Comparison of ENCODE assay signal across 9 cellular contexts in genomic region chr16:46918905-46919792, GRCh38. TPM values are rescaled to one million over a fixed set of nuclear protein-coding genes. Genes with fewer than 3 reads are reported as not detected.
DNase-seq lines count a peak whose midpoint lies in the region; ATAC-seq and TF ChIP-seq lines count a peak whose summit lies in the region.
"Had no signal": no experiment of that assay in that cellular context is flagged by ENCODE, and none has a peak within 500 bp of the region (broad histone marks: within the 10 kb centered on the region; RNA-seq: fewer than 3 reads in every experiment).

No MANE protein-coding gene starts in this region.

- DNase-seq in NCI-H82 (lab: John Stamatoyannopoulos, UW) = peak; percentile 57
- DNase-seq in NCI-H82 treated with DMSO at 0.1 percent for 48 hours (lab: John Stamatoyannopoulos, UW; ENCODE audit: unreplicated experiment) = no peak
- DNase-seq in NCI-H2171 (lab: John Stamatoyannopoulos, UW) = peak; percentile 7
- peak; percentile 37 for DNase-seq in neural crest cell (ENCODE audit: low read depth, low spot score)
- no peak for DNase-seq in SW 1271 (lab: John Stamatoyannopoulos, UW)
- no peak for DNase-seq in foreskin keratinocyte
- DNase-seq in COLO829 (ENCODE audit: low spot score) = no peak

- no peaks in the 10 kb centered on the region for H3K9me3 Mint-ChIP-seq in neural crest cell

- no peak overlapping the region for H3K4me3 Mint-ChIP-seq in neural crest cell

- H3K27me3 ChIP-seq in foreskin keratinocyte = no peaks in the 10 kb centered on the region

- H3K4me1 ChIP-seq in foreskin keratinocyte = no peaks in the 10 kb centered on the region
- H3K4me1 ChIP-seq: A549 had no signal

- H3K36me3 Mint-ChIP-seq in neural crest cell (ENCODE audit: low read depth) = peaks cover 28% of the 10 kb centered on the region

- H3K27ac ChIP-seq in foreskin keratinocyte = no peak overlapping the region
- H3K27ac ChIP-seq: A549 had no signal

- H3K27me3 Mint-ChIP-seq in neural crest cell (ENCODE audit: low read depth) = no peaks in the 10 kb centered on the region

- ATAC-seq in HG02588 (IDR thresholded peaks at IDR 0.05; ENCODE audit: unreplicated experiment) = peak; percentile 84
- ATAC-seq in foreskin keratinocyte = no peak
- ATAC-seq: A549 had no signal

- peaks cover 16% of the 10 kb centered on the region for H3K4me1 Mint-ChIP-seq in neural crest cell

- TF ChIP-seq CTCF in neural crest cell (conservative IDR thresholded peaks at IDR 0.05) (peak; percentile 26), foreskin keratinocyte (conservative IDR thresholded peaks at IDR 0.05) (no peak)

- H3K27ac Mint-ChIP-seq in neural crest cell (ENCODE audit: unreplicated experiment) = peak overlapping the region; percentile 88

RNA-seq across cellular contexts. Expression of gene GPT2, which starts 35.0 kb away (rescaled TPM):
- 46.0 and 46.1 TPM in 2 replicates for total RNA-seq in neural crest cell
- total RNA-seq in foreskin keratinocyte = 15.0 and 23.4 TPM in 2 replicates
- 11.2 and 15.9 TPM in 2 replicates for polyA plus RNA-seq in foreskin keratinocyte

RNA-seq across cellular contexts. Expression of gene DNAJA2, which starts 54.3 kb away (rescaled TPM):
- 65.3 and 67.2 TPM in 2 replicates for total RNA-seq in neural crest cell
- total RNA-seq in foreskin keratinocyte = 81.2 and 86.4 TPM in 2 replicates
- polyA plus RNA-seq in foreskin keratinocyte = 38.7 and 47.0 TPM in 2 replicates

Comparison
In these comparisons a context has a peak if more than half of its experiments do, and no peak if none do; other contexts are left out.
1. DNase-seq: peak in NCI-H82 (single experiment), NCI-H2171 (single experiment) and neural crest cell (single experiment); none in NCI-H82 treated with DMSO at 0.1 percent for 48 hours (single experiment), SW 1271 (0 of 2), foreskin keratinocyte (0 of 2) and COLO829 (single experiment).